In the genomic region with DNA sequence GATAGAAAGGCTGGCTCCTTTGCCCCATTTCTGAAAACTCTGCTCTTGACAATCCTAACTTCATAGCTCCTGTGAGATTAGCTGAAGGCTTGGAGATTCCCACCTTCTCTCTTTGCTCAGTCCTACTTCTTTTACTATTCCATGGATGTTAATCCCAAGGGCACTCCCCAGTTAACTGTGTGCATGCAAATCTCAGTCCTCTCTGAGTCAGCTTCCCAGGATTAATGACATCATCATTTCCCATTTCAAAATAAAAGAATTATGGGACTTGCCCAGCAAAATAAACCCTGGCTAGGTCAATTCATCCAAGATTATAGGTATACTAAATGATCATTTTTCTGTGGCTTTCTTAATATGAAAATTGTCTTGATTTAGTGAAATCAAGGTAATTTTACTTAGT, we compare ENCODE assay signal across 26 cellular contexts.
A peak's percentile ranks its signal among the peaks of the same experiment; 100 is the strongest.
DNase-seq lines count a peak whose midpoint lies in the region; ATAC-seq, FAIRE-seq and TF ChIP-seq lines count a peak whose summit lies in the region.
"Had no signal": no experiment of that assay in that cellular context is flagged by ENCODE, and none has a peak within 500 bp of the region (broad histone marks: within the 10 kb centered on the region; RNA-seq: fewer than 3 reads in every experiment).

No MANE protein-coding gene starts in this region.

- TF ChIP-seq POLR2A in IMR-90 (IDR thresholded peaks at IDR 0.05; ENCODE audit: low read depth, low read length) (no peak), endothelial cell of umbilical vein (IDR thresholded peaks at IDR 0.05; ENCODE audit: low read depth, low read length) (no peak)

- H3K9me2 ChIP-seq in GM23338 (ENCODE audit: insufficient read depth) = peaks cover 15% of the 10 kb centered on the region; the same call in 1 of the 2 replicates

- no peaks in the 10 kb centered on the region for H3F3A ChIP-seq in GM23338 (replicated peaks; ENCODE audit: low read depth)

- peak; percentile 58 for FAIRE-seq in endothelial cell of umbilical vein (lab: Jason Lieb, UNC)
- FAIRE-seq: K562, RCC 7860 had no signal

- BruUV-seq in IMR-90 (replicated peaks; lab: Mats Ljungman, UMichigan) (no TSS peak), endothelial cell of umbilical vein (replicated peaks; lab: Mats Ljungman, UMichigan) (no TSS peak)

- no peak overlapping the region for H2BK120ac ChIP-seq in IMR-90 (ENCODE audit: low read depth, low read length)

- no peak overlapping the region for H2BK15ac ChIP-seq in IMR-90 (ENCODE audit: low read depth, low read length)

- no peak for TF ChIP-seq RAD21 in IMR-90 (IDR thresholded peaks at IDR 0.05; ENCODE audit: low read length)

- DNase-seq in GM23338 (ENCODE audit: low spot score) (no peak), IMR-90 (peak; percentile 43), endothelial cell of umbilical vein (ENCODE audit: low read depth, low spot score) (peak; percentile 44), foreskin keratinocyte (no peak), retina (no peak), brain microvascular endothelial cell (no peak)
- no peak for DNase-seq in CD4-positive, alpha-beta memory T cell
- DNase-seq: Calu3; CD8-positive, alpha-beta memory T cell; DMS153; DND-41; GM23248; Kasumi-1; MV-4-11; NCI-H1105; NCI-H1436 treated with DMSO at 0.1 percent for 48 hours; NCI-H187 treated with DMSO at 0.1 percent for 48 hours; NCI-H524; NCI-H748 treated with DMSO at 0.1 percent for 48 hours; SJCRH30 had no signal

- H3K36me3 ChIP-seq in GM23338 (ENCODE audit: insufficient read depth) (no peaks in the 10 kb centered on the region), IMR-90 (ENCODE audit: control insufficient read depth, insufficient read depth, low read length) (no peaks in the 10 kb centered on the region), endothelial cell of umbilical vein (ENCODE audit: control insufficient read depth in 2 of 2, extremely low read depth in 1 of 2, insufficient read depth in 2 of 2, low read length in 2 of 2) (no peaks in the 10 kb centered on the region), brain microvascular endothelial cell (replicated peaks) (no peaks in the 10 kb centered on the region)
- H3K36me3 ChIP-seq in CD4-positive, alpha-beta memory T cell (ENCODE audit: insufficient read depth, low read length) = no peaks in the 10 kb centered on the region
- H3K36me3 ChIP-seq: HAP-1, SJCRH30 had no signal

- intact Hi-C loops in IMR-90 (cut with micrococcal nuclease) = loop anchor here (10.0 kb wide), 1 partner anchor 494 kb away; no protein-coding TSS in a partner anchor
- intact Hi-C loops in endothelial cell of umbilical vein (cut with micrococcal nuclease) = no loop called here
- intact Hi-C loops in CD4-positive, alpha-beta memory T cell (cut with micrococcal nuclease) = loop anchor here (10.0 kb wide), 1 partner anchor 746 kb away; no protein-coding TSS in a partner anchor

- no peaks in the 10 kb centered on the region for H3K4me1 ChIP-seq in GM23338 (ENCODE audit: insufficient read depth)
- peaks cover 4% of the 10 kb centered on the region; the same call in 1 of the 2 replicates for H3K4me1 ChIP-seq in IMR-90 (ENCODE audit: control insufficient read depth, insufficient read depth, low read length)
- no peaks in the 10 kb centered on the region for H3K4me1 ChIP-seq in endothelial cell of umbilical vein (ENCODE audit: control insufficient read depth, extremely low read depth, insufficient read depth, low read length)
- no peaks in the 10 kb centered on the region for H3K4me1 ChIP-seq in foreskin keratinocyte
- no peaks in the 10 kb centered on the region for H3K4me1 ChIP-seq in CD4-positive, alpha-beta memory T cell (ENCODE audit: insufficient read depth, low read length)
- H3K4me1 ChIP-seq: HAP-1, SJCRH30 had no signal

- H3K4ac ChIP-seq in IMR-90 (ENCODE audit: low read depth, low read length) = no peak overlapping the region

- H4K20me1 ChIP-seq in GM23338 (replicated peaks; ENCODE audit: insufficient read depth) = no peaks in the 10 kb centered on the region
- H4K20me1 ChIP-seq in IMR-90 (ENCODE audit: insufficient read depth, low read length) = no peaks in the 10 kb centered on the region
- H4K20me1 ChIP-seq in endothelial cell of umbilical vein (replicated peaks; ENCODE audit: control insufficient read depth, extremely low read depth, insufficient read depth, low read length) = no peaks in the 10 kb centered on the region

- H3K27ac ChIP-seq in GM23338 (ENCODE audit: low read depth) (no peak overlapping the region), IMR-90 (ENCODE audit: insufficient read depth, low read length) (no peak overlapping the region), endothelial cell of umbilical vein (ENCODE audit: insufficient read depth, low read depth, low read length) (no peak overlapping the region), foreskin keratinocyte (no peak overlapping the region), brain microvascular endothelial cell (no peak overlapping the region)
- H3K27ac ChIP-seq in CD4-positive, alpha-beta memory T cell (ENCODE audit: low read depth, low read length) = no peak overlapping the region
- H3K27ac ChIP-seq: C4-2B, GM23248, SJCRH30 had no signal

- no peak overlapping the region for H4K8ac ChIP-seq in IMR-90 (ENCODE audit: low read depth in 2 of 2, low read length in 2 of 2)

- no peaks in the 10 kb centered on the region for H3K79me1 ChIP-seq in IMR-90 (ENCODE audit: low read depth in 1 of 2, low read length in 2 of 2)

- H3K9me3 Mint-ChIP-seq in GM23338 = no peaks in the 10 kb centered on the region
- peaks cover 0 to 3% (median 0%) of the 10 kb centered on the region in 8 donors for H3K9me3 Mint-ChIP-seq in CD4-positive, alpha-beta memory T cell

- no peak overlapping the region for H4K5ac ChIP-seq in IMR-90 (ENCODE audit: low read depth, low read length)

- no peaks in the 10 kb centered on the region for H3K9me3 ChIP-seq in IMR-90 (ENCODE audit: control insufficient read depth, insufficient read depth, low read length)
- no peaks in the 10 kb centered on the region for H3K9me3 ChIP-seq in endothelial cell of umbilical vein (replicated peaks; ENCODE audit: control insufficient read depth, insufficient read depth, low read length)
- no peaks in the 10 kb centered on the region for H3K9me3 ChIP-seq in CD4-positive, alpha-beta memory T cell (ENCODE audit: control insufficient read depth in 1 of 2, low read length in 2 of 2)
- H3K9me3 ChIP-seq: HAP-1, SJCRH30 had no signal

- H3K56ac ChIP-seq in IMR-90 (ENCODE audit: extremely low read depth, insufficient read depth, low read length) = no peak overlapping the region

- H4K91ac ChIP-seq in IMR-90 (ENCODE audit: insufficient read depth, low read depth, low read length) = no peak overlapping the region

- H3K18ac ChIP-seq in IMR-90 (ENCODE audit: low read depth, low read length) = no peak overlapping the region; the same call in 1 of the 2 replicates

- TF ChIP-seq CTCF in GM23338 (conservative IDR thresholded peaks at IDR 0.05; ENCODE audit: low read depth in 2 of 2) = no peak
- no peak for TF ChIP-seq CTCF in IMR-90 (conservative IDR thresholded peaks at IDR 0.05; ENCODE audit: low read depth, low read length)
- TF ChIP-seq CTCF in endothelial cell of umbilical vein (IDR thresholded peaks at IDR 0.05; ENCODE audit: extremely low read depth in 1 of 2, insufficient read depth in 1 of 2, low read depth in 1 of 2, low read length in 2 of 2) = no peak
- no peak for TF ChIP-seq CTCF in foreskin keratinocyte (conservative IDR thresholded peaks at IDR 0.05)
- TF ChIP-seq CTCF in brain microvascular endothelial cell (IDR thresholded peaks at IDR 0.05; ENCODE audit: low read depth, low read length, missing control alignments) = no peak

- ATAC-seq in GM23338 (no peak), IMR-90 (ENCODE audit: low read depth) (peak; percentile 35; the same call in 1 of the 2 replicates), foreskin keratinocyte (peak; percentile 23), GM18517 (IDR thresholded peaks at IDR 0.05; ENCODE audit: unreplicated experiment) (no peak)
- ATAC-seq: K562 had no signal

- POLR2A ChIA-PET in IMR-90 (lab: Charles Lee; ENCODE audit: unreplicated experiment) (no interaction called here), endothelial cell of umbilical vein (lab: Charles Lee) (no interaction called here)
- POLR2A ChIA-PET in CD4-positive, alpha-beta memory T cell (lab: Charles Lee; ENCODE audit: partially characterized antibody) = no interaction called here

- no peak overlapping the region for H2BK20ac ChIP-seq in IMR-90 (ENCODE audit: low read depth, low read length)

- no peak overlapping the region for H2AK5ac ChIP-seq in IMR-90 (ENCODE audit: low read depth, low read length)

- no peak overlapping the region for H3K14ac ChIP-seq in IMR-90 (replicated peaks; ENCODE audit: low read depth, low read length)

- in situ Hi-C loops in IMR-90 (cut with MboI; ENCODE audit: low sequenced_read_pairs) (no loop called here), brain microvascular endothelial cell (cut with HindIII; ENCODE audit: low pct_ligation_motif_present, low sequenced_read_pairs) (no loop called here)

- peaks cover 2% of the 10 kb centered on the region for H3K27me3 Mint-ChIP-seq in GM23338 (ENCODE audit: insufficient read depth, low read depth, poor library complexity)
- no peaks in the 10 kb centered on the region for H3K27me3 Mint-ChIP-seq in CD4-positive, alpha-beta memory T cell
- H3K27me3 Mint-ChIP-seq: B cell; CD8-positive, alpha-beta memory T cell had no signal

- H2AK9ac ChIP-seq in IMR-90 (replicated peaks; ENCODE audit: low read depth, low read length, poor library complexity) = no peak overlapping the region

- dilution Hi-C loops in IMR-90 (cut with HindIII; ENCODE audit: low sequenced_read_pairs, unreplicated experiment) (no loop called here), endothelial cell of umbilical vein (cut with MboI; ENCODE audit: extremely low pct_ligation_motif_present, low sequenced_read_pairs) (no loop called here)

- H3K27me3 ChIP-seq in GM23338 (ENCODE audit: insufficient read depth) (no peaks in the 10 kb centered on the region), IMR-90 (ENCODE audit: control insufficient read depth, insufficient read depth, low read length) (no peaks in the 10 kb centered on the region), endothelial cell of umbilical vein (ENCODE audit: control insufficient read depth in 2 of 2, insufficient read depth in 2 of 2, low read length in 2 of 2) (no peaks in the 10 kb centered on the region), foreskin keratinocyte (no peaks in the 10 kb centered on the region), brain microvascular endothelial cell (replicated peaks) (no peaks in the 10 kb centered on the region)
- no peaks in the 10 kb centered on the region for H3K27me3 ChIP-seq in CD4-positive, alpha-beta memory T cell (ENCODE audit: insufficient read depth, low read length)
- H3K27me3 ChIP-seq: SJCRH30 had no signal

- no peak overlapping the region for H3K23ac ChIP-seq in IMR-90 (ENCODE audit: low read depth, low read length)

- no peak overlapping the region for H2BK5ac ChIP-seq in IMR-90 (ENCODE audit: low read depth, low read length, poor library complexity, severe bottlenecking)

- no peak overlapping the region for H3K4me2 ChIP-seq in GM23338
- no peak overlapping the region for H3K4me2 ChIP-seq in IMR-90 (ENCODE audit: low read depth, low read length)
- no peak overlapping the region for H3K4me2 ChIP-seq in endothelial cell of umbilical vein (ENCODE audit: insufficient read depth, low read length)

- no peaks in the 10 kb centered on the region for H3K9me1 ChIP-seq in IMR-90 (ENCODE audit: insufficient read depth, low read length)
- H3K9me1 ChIP-seq in endothelial cell of umbilical vein (replicated peaks; ENCODE audit: control insufficient read depth, extremely low read depth, insufficient read depth, low read length) = no peaks in the 10 kb centered on the region

- H3K79me2 ChIP-seq in GM23338 (replicated peaks; ENCODE audit: insufficient read depth) (no peaks in the 10 kb centered on the region), endothelial cell of umbilical vein (ENCODE audit: control insufficient read depth, insufficient read depth, low read length) (no peaks in the 10 kb centered on the region)

- no peak overlapping the region for H3K27ac Mint-ChIP-seq in GM23338
- H3K27ac Mint-ChIP-seq in CD4-positive, alpha-beta memory T cell = no peak overlapping the region
- H3K27ac Mint-ChIP-seq: B cell; CD8-positive, alpha-beta memory T cell had no signal

- no peaks in the 10 kb centered on the region for H3K36me3 Mint-ChIP-seq in GM23338 (ENCODE audit: low read depth)
- no peaks in the 10 kb centered on the region for H3K36me3 Mint-ChIP-seq in CD4-positive, alpha-beta memory T cell
- H3K36me3 Mint-ChIP-seq: CD8-positive, alpha-beta memory T cell had no signal

- CTCF ChIA-PET in IMR-90 (lab: Yijun Ruan, JAX) (no interaction called here), endothelial cell of umbilical vein (lab: Charles Lee) (no interaction called here)
- CTCF ChIA-PET in CD4-positive, alpha-beta memory T cell (lab: Charles Lee; ENCODE audit: partially characterized antibody) = interaction anchor here (0.7 kb wide), 2 partner anchors 726 to 783 kb away, joined by 3 to 4 read pairs; no protein-coding TSS in a partner anchor

- H3K4me3 Mint-ChIP-seq in GM23338 = no peak overlapping the region
- no peak overlapping the region for H3K4me3 Mint-ChIP-seq in CD4-positive, alpha-beta memory T cell
- H3K4me3 Mint-ChIP-seq: B cell; CD8-positive, alpha-beta memory T cell had no signal

- H2AFZ ChIP-seq in GM23338 (peak overlapping the region; percentile 52; the same call in 1 of the 2 replicates), IMR-90 (replicated peaks; ENCODE audit: low read length, poor library complexity) (no peak overlapping the region), endothelial cell of umbilical vein (ENCODE audit: low read depth, low read length) (no peak overlapping the region)
- H2AFZ ChIP-seq: GM23248 had no signal

- no peaks in the 10 kb centered on the region for H3K4me1 Mint-ChIP-seq in GM23338
- H3K4me1 Mint-ChIP-seq in CD4-positive, alpha-beta memory T cell = no peaks in the 10 kb centered on the region
- H3K4me1 Mint-ChIP-seq: B cell; CD8-positive, alpha-beta memory T cell had no signal

- no peak overlapping the region for H3K9ac ChIP-seq in IMR-90 (ENCODE audit: low read depth, low read length)
- H3K9ac ChIP-seq in endothelial cell of umbilical vein (replicated peaks; ENCODE audit: extremely low read depth, insufficient read depth, low read length) = no peak overlapping the region
- H3K9ac ChIP-seq: GM23248 had no signal

- H3K4me3 ChIP-seq in GM23338 (no peak overlapping the region), IMR-90 (ENCODE audit: insufficient read depth, low read depth, low read length) (no peak overlapping the region), endothelial cell of umbilical vein (replicated peaks in 1 of 3; ENCODE audit: insufficient read depth in 1 of 3, low read depth in 1 of 3, low read length in 3 of 3) (no peak overlapping the region), brain microvascular endothelial cell (ENCODE audit: low read depth, low read length) (no peak overlapping the region)
- H3K4me3 ChIP-seq in CD4-positive, alpha-beta memory T cell (ENCODE audit: low read length in 2 of 2) = no peak overlapping the region
- H3K4me3 ChIP-seq: GM23248, HAP-1, K562, SJCRH30 had no signal

Comparison
In these comparisons a context has a peak if more than half of its experiments do, and no peak if none do; other contexts are left out.
1. ATAC-seq: peak in IMR-90 (single experiment) and foreskin keratinocyte (single experiment); none in GM23338 (single experiment) and GM18517 (single experiment).
2. DNase-seq: peak in IMR-90 (single experiment) and endothelial cell of umbilical vein (single experiment); none in GM23338 (single experiment), foreskin keratinocyte (0 of 2), CD4-positive, alpha-beta memory T cell (0 of 5), retina (single experiment) and brain microvascular endothelial cell (single experiment).